1 cellular context compared by ENCODE assay signal in genomic region chr4:145936142-145937020, GRCh38.
TF ChIP-seq lines count a peak whose summit lies in the region.

No MANE protein-coding gene starts in this region.

TF ChIP-seq in GM23338, 12 proteins besides CTCF, POLR2A, EP300 and RAD21 (continued from another document):
- no peak for TF ChIP-seq REST (IDR thresholded peaks at IDR 0.05; ENCODE audit: unreplicated experiment)
- peak; percentile 34 for TF ChIP-seq POLR2AphosphoS5 (IDR thresholded peaks at IDR 0.05; ENCODE audit: low read depth)
- TF ChIP-seq NANOG (IDR thresholded peaks at IDR 0.05; ENCODE audit: borderline replicate concordance) = no peak
- TF ChIP-seq ETS1 (IDR thresholded peaks at IDR 0.05) = no peak
- peak; percentile 63 for TF ChIP-seq CREB1 (CRISPR knock-in tag; IDR thresholded peaks at IDR 0.05; ENCODE audit: low read depth)
- no peak for TF ChIP-seq ZNF331 (CRISPR knock-in tag; IDR thresholded peaks at IDR 0.05; ENCODE audit: low read depth)
- no peak for TF ChIP-seq JUNB (IDR thresholded peaks at IDR 0.05; ENCODE audit: unreplicated experiment)
- TF ChIP-seq EZH2phosphoT487 (IDR thresholded peaks at IDR 0.05; ENCODE audit: unreplicated experiment) = no peak
